ENCODE assay signal across 15 cellular contexts in the genomic region with DNA sequence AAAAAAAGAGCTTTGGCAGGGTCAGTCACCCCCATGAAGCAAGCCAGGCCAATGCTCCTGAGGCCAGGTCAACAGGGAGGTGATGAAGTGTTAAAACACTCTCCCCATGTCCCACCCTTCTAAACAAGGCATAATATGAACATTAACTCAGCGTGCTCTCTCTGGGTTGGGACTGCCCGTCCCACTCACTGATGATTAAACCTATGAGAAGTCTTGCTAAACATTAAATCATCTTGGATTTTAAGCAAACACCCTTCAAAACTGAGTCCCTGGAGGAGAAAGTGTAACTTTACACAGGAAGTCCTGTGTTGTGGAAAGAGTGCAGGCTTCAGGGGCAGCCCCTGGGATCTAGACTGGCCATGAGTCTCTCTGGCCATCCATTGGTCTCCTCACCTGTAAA.
A peak's percentile ranks its signal among the peaks of the same experiment; 100 is the strongest.
DNase-seq lines count a peak whose midpoint lies in the region; ATAC-seq, FAIRE-seq and TF ChIP-seq lines count a peak whose summit lies in the region.
"Had no signal": no experiment of that assay in that cellular context is flagged by ENCODE, and none has a peak within 500 bp of the region (broad histone marks: within the 10 kb centered on the region; RNA-seq: fewer than 3 reads in every experiment).

No MANE protein-coding gene starts in this region.

- H2AFZ ChIP-seq in osteoblast (ENCODE audit: low read length): peak overlapping the region; percentile 60

- H3K27ac ChIP-seq in osteoblast (ENCODE audit: low read depth, low read length): peak overlapping the region; percentile 44
- H3K27ac ChIP-seq: gastroesophageal sphincter, tibial nerve had no signal

- H3K9me3 ChIP-seq in osteoblast (ENCODE audit: low read depth, low read length): no peaks in the 10 kb centered on the region
- H3K9me3 ChIP-seq: gastroesophageal sphincter, tibial nerve had no signal

- CTCF ChIA-PET in activated CD8-positive, alpha-beta T cell treated with anti-CD3 and anti-CD28 coated beads for 36 hours (lab: Charles Lee): interaction anchor here (1.1 kb wide), 1 partner anchor 31 kb away, joined by 3 read pairs; no protein-coding TSS in a partner anchor
- CTCF ChIA-PET in activated CD8-positive, alpha-beta T cell treated with anti-CD3 and anti-CD28 coated beads, Interleukin-2, amount 10 ng/mL, durations not matched to agents 7 days and 5 days (lab: Charles Lee): no interaction called here

- ATAC-seq in activated CD8-positive, alpha-beta T cell treated with anti-CD3 and anti-CD28 coated beads for 36 hours: peak; percentile 25
- ATAC-seq in activated CD8-positive, alpha-beta T cell treated with anti-CD3 and anti-CD28 coated beads, Interleukin-2, amount 10 ng/mL, durations not matched to agents 7 days and 5 days: no peak
- ATAC-seq: gastroesophageal sphincter had no signal

- H3K36me3 Mint-ChIP-seq in activated CD8-positive, alpha-beta T cell treated with anti-CD3 and anti-CD28 coated beads for 36 hours (ENCODE audit: low read depth): no peaks in the 10 kb centered on the region
- H3K36me3 Mint-ChIP-seq in activated CD8-positive, alpha-beta T cell treated with anti-CD3 and anti-CD28 coated beads, Interleukin-2, amount 10 ng/mL, durations not matched to agents 7 days and 5 days (ENCODE audit: low read depth): peaks cover 2% of the 10 kb centered on the region

- no peak for DNase-seq in activated CD8-positive, alpha-beta T cell treated with anti-CD3 and anti-CD28 coated beads for 36 hours
- no peak for DNase-seq in activated CD8-positive, alpha-beta T cell treated with anti-CD3 and anti-CD28 coated beads, Interleukin-2, amount 10 ng/mL, durations not matched to agents 7 days and 5 days
- DNase-seq in HTR-8/SVneo (ENCODE audit: insufficient read length, low spot score) (no peak), epithelial cell of proximal tubule (ENCODE audit: low read depth) (peak; percentile 64), osteoblast (ENCODE audit: insufficient read length, low spot score, missing footprints) (peak; percentile 82), DMS153 (lab: John Stamatoyannopoulos, UW) (no peak), NCI-H82 (lab: John Stamatoyannopoulos, UW) (no peak), mucosa of gallbladder (ENCODE audit: low spot score) (no peak)
- DNase-seq: CD4-positive, alpha-beta T cell; effector CD4-positive, alpha-beta T cell; mesendoderm; NCI-H1694 treated with DMSO at 0.1 percent for 48 hours; NCI-H510A treated with DMSO at 0.1 percent for 48 hours had no signal

- H3K27ac Mint-ChIP-seq in activated CD8-positive, alpha-beta T cell treated with anti-CD3 and anti-CD28 coated beads for 36 hours: no peak overlapping the region
- H3K27ac Mint-ChIP-seq in activated CD8-positive, alpha-beta T cell treated with anti-CD3 and anti-CD28 coated beads, Interleukin-2, amount 10 ng/mL, durations not matched to agents 7 days and 5 days: no peak overlapping the region
- H3K27ac Mint-ChIP-seq: CD4-positive, alpha-beta T cell had no signal

- H3K4me1 ChIP-seq in osteoblast (ENCODE audit: insufficient read depth, low read length): peaks cover 32% of the 10 kb centered on the region
- H3K4me1 ChIP-seq: tibial nerve had no signal

- H3K9me3 Mint-ChIP-seq in activated CD8-positive, alpha-beta T cell treated with anti-CD3 and anti-CD28 coated beads for 36 hours: no peaks in the 10 kb centered on the region
- no peaks in the 10 kb centered on the region for H3K9me3 Mint-ChIP-seq in activated CD8-positive, alpha-beta T cell treated with anti-CD3 and anti-CD28 coated beads, Interleukin-2, amount 10 ng/mL, durations not matched to agents 7 days and 5 days (ENCODE audit: insufficient read depth)
- H3K9me3 Mint-ChIP-seq: CD4-positive, alpha-beta T cell had no signal

- H3K4me1 Mint-ChIP-seq in activated CD8-positive, alpha-beta T cell treated with anti-CD3 and anti-CD28 coated beads for 36 hours (ENCODE audit: low read depth): peaks cover 16% of the 10 kb centered on the region
- peaks cover 4% of the 10 kb centered on the region for H3K4me1 Mint-ChIP-seq in activated CD8-positive, alpha-beta T cell treated with anti-CD3 and anti-CD28 coated beads, Interleukin-2, amount 10 ng/mL, durations not matched to agents 7 days and 5 days (ENCODE audit: low read depth)

- H3K4me3 ChIP-seq in epithelial cell of proximal tubule (ENCODE audit: low read depth, low read length) (no peak overlapping the region), osteoblast (ENCODE audit: insufficient read depth, low read length) (no peak overlapping the region)
- H3K4me3 ChIP-seq: gastroesophageal sphincter, tibial nerve had no signal

- H3K36me3 ChIP-seq in osteoblast (ENCODE audit: insufficient read depth, low read length): no peaks in the 10 kb centered on the region
- H3K36me3 ChIP-seq: gastroesophageal sphincter, tibial nerve had no signal

- POLR2A ChIA-PET in activated CD8-positive, alpha-beta T cell treated with anti-CD3 and anti-CD28 coated beads for 36 hours (lab: Charles Lee): interaction anchor here (0.9 kb wide), 1 partner anchor 42 kb away, joined by 3 read pairs; no protein-coding TSS in a partner anchor
- POLR2A ChIA-PET in activated CD8-positive, alpha-beta T cell treated with anti-CD3 and anti-CD28 coated beads, Interleukin-2, amount 10 ng/mL, durations not matched to agents 7 days and 5 days (lab: Charles Lee): no interaction called here

- no peaks in the 10 kb centered on the region for H4K20me1 ChIP-seq in osteoblast (ENCODE audit: insufficient read depth, low read length)

- no peaks in the 10 kb centered on the region for H3K27me3 ChIP-seq in osteoblast (ENCODE audit: insufficient read depth, low read length)
- H3K27me3 ChIP-seq: gastroesophageal sphincter, tibial nerve had no signal

- H3K4me3 Mint-ChIP-seq in activated CD8-positive, alpha-beta T cell treated with anti-CD3 and anti-CD28 coated beads for 36 hours: no peak overlapping the region
- no peak overlapping the region for H3K4me3 Mint-ChIP-seq in activated CD8-positive, alpha-beta T cell treated with anti-CD3 and anti-CD28 coated beads, Interleukin-2, amount 10 ng/mL, durations not matched to agents 7 days and 5 days
- H3K4me3 Mint-ChIP-seq: CD4-positive, alpha-beta T cell had no signal

- H3K27me3 Mint-ChIP-seq in activated CD8-positive, alpha-beta T cell treated with anti-CD3 and anti-CD28 coated beads for 36 hours: no peaks in the 10 kb centered on the region
- H3K27me3 Mint-ChIP-seq in activated CD8-positive, alpha-beta T cell treated with anti-CD3 and anti-CD28 coated beads, Interleukin-2, amount 10 ng/mL, durations not matched to agents 7 days and 5 days (ENCODE audit: low read depth): no peaks in the 10 kb centered on the region
- H3K27me3 Mint-ChIP-seq: CD4-positive, alpha-beta T cell had no signal

- H3K79me2 ChIP-seq in osteoblast (ENCODE audit: insufficient read depth, low read length): no peaks in the 10 kb centered on the region

- FAIRE-seq in HTR-8/SVneo (lab: Jason Lieb, UNC): peak; percentile 67

- H3K4me2 ChIP-seq in osteoblast (ENCODE audit: insufficient read depth, low read length): no peak overlapping the region

- no peak for TF ChIP-seq CTCF in activated CD8-positive, alpha-beta T cell treated with anti-CD3 and anti-CD28 coated beads for 36 hours (IDR thresholded peaks at IDR 0.05)
- no peak for TF ChIP-seq CTCF in epithelial cell of proximal tubule (conservative IDR thresholded peaks at IDR 0.05; ENCODE audit: low read depth, low read length)
- no peak for TF ChIP-seq CTCF in osteoblast (IDR thresholded peaks at IDR 0.05; ENCODE audit: extremely low read depth, low read depth, low read length)

- intact Hi-C loops in activated CD8-positive, alpha-beta T cell treated with anti-CD3 and anti-CD28 coated beads for 36 hours (cut with micrococcal nuclease): no loop called here

Comparison
In these comparisons a context has a peak if more than half of its experiments do, and no peak if none do; other contexts are left out.
1. DNase-seq: peak in epithelial cell of proximal tubule (single experiment) and osteoblast (single experiment); none in activated CD8-positive, alpha-beta T cell treated with anti-CD3 and anti-CD28 coated beads for 36 hours (single experiment), activated CD8-positive, alpha-beta T cell treated with anti-CD3 and anti-CD28 coated beads, Interleukin-2, amount 10 ng/mL, durations not matched to agents 7 days and 5 days (single experiment), HTR-8/SVneo (single experiment), DMS153 (single experiment), NCI-H82 (single experiment) and mucosa of gallbladder (single experiment).